In the genomic region with DNA sequence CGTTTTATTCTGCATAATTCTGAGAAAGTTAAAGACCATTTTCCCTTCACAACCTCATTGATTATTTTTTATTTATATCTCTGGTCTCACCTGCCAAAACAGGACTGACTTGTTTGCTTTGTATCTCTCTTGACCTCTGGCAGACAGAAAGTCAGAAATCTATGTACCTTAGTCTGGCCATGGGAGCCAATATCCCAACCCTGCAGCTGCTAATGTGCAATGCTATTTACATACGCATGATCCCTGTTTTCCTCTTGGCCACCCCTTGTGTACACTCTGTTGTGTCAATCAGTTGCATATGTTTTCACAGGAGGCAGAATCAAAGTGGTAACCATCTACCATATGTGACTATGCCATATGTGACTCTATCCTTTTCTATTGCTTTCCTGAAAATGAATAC, we compare ENCODE assay signal across 22 cellular contexts.
DNase-seq lines count a peak whose midpoint lies in the region; ATAC-seq and TF ChIP-seq lines count a peak whose summit lies in the region.
"Had no signal": no experiment of that assay in that cellular context is flagged by ENCODE, and none has a peak within 500 bp of the region (broad histone marks: within the 10 kb centered on the region; RNA-seq: fewer than 3 reads in every experiment).

No MANE protein-coding gene starts in this region.

- no peak for TF ChIP-seq RAD21 in HCT116 (IDR thresholded peaks at IDR 0.05; ENCODE audit: low read depth)

- CTCF ChIA-PET in HCT116 (lab: Charles Lee): no interaction called here

- intact Hi-C loops in HCT116 (cut with micrococcal nuclease): no loop called here

- H3K79me2 ChIP-seq in HCT116 (ENCODE audit: insufficient read depth, low read length): no peaks in the 10 kb centered on the region

- H4K20me1 ChIP-seq in HCT116 (ENCODE audit: insufficient read depth): no peaks in the 10 kb centered on the region

- POLR2A ChIA-PET in HCT116 (lab: Charles Lee): no interaction called here

- 0 out of 2 replicates have a peak overlapping the region, but pooled peaks have one; percentile 48 for H3K4me2 ChIP-seq in HCT116 (ENCODE audit: low read length)

- ATAC-seq in HCT116: no peak
- peak; percentile 95 for ATAC-seq in left lobe of liver
- ATAC-seq in omental fat pad (ENCODE audit: low FRiP score): no peak
- no peak for ATAC-seq in HG03045 (IDR thresholded peaks at IDR 0.05; ENCODE audit: unreplicated experiment)
- ATAC-seq: activated CD8-positive, alpha-beta memory T cell treated with anti-CD3 and anti-CD28 coated beads, Interleukin-2, amount 10 ng/mL, durations not matched to agents 7 days and 5 days; GM12878; heart left ventricle; left colon; naive thymus-derived CD8-positive, alpha-beta T cell; Right ventricle myocardium inferior had no signal

- no peaks in the 10 kb centered on the region for H3K9me2 ChIP-seq in HCT116 (ENCODE audit: insufficient read depth)

- H3K36me3 Mint-ChIP-seq in endothelial cell (ENCODE audit: low read depth, unreplicated experiment): no peaks in the 10 kb centered on the region
- H3K36me3 Mint-ChIP-seq: activated CD8-positive, alpha-beta memory T cell treated with anti-CD3 and anti-CD28 coated beads, Interleukin-2, amount 10 ng/mL, durations not matched to agents 7 days and 5 days; activated naive CD8-positive, alpha-beta T cell treated with anti-CD3 and anti-CD28 coated beads for 36 hours; naive thymus-derived CD8-positive, alpha-beta T cell had no signal

- no peak for TF ChIP-seq CTCF in HCT116 (IDR thresholded peaks at IDR 0.05 in 2 of 3, conservative IDR thresholded peaks at IDR 0.05 in 1 of 3; ENCODE audit: borderline replicate concordance in 1 of 3, insufficient read depth in 1 of 3, low read depth in 2 of 3, low read length in 2 of 3)
- no peak for TF ChIP-seq CTCF in omental fat pad (IDR thresholded peaks at IDR 0.05)
- TF ChIP-seq CTCF in endothelial cell (IDR thresholded peaks at IDR 0.05; ENCODE audit: unreplicated experiment): no peak

- no peaks in the 10 kb centered on the region for H3K27me3 Mint-ChIP-seq in endothelial cell (ENCODE audit: unreplicated experiment)
- H3K27me3 Mint-ChIP-seq: activated CD4-positive, alpha-beta T cell treated with anti-CD3 and anti-CD28 coated beads, Interleukin-2, amount 10 ng/mL, durations not matched to agents 24 days and 14 days; activated CD8-positive, alpha-beta memory T cell treated with anti-CD3 and anti-CD28 coated beads, Interleukin-2, amount 10 ng/mL, durations not matched to agents 7 days and 5 days; activated naive CD8-positive, alpha-beta T cell treated with anti-CD3 and anti-CD28 coated beads for 36 hours; CD4-positive, alpha-beta T cell; stimulated activated naive CD8-positive, alpha-beta T cell treated with anti-CD3 and anti-CD28 coated beads, Interleukin-15, Interleukin-2, amounts not matched to agents 100 ng/mL and 50 ng/mL, for 24 hours had no signal

- RAD21 ChIA-PET in HCT116 (lab: Charles Lee; ENCODE audit: low non-redundant PET in 1 of 2, low total read pairs in 2 of 2, uncharacterized antibody in 2 of 2, unreplicated experiment in 2 of 2): no interaction called here

- no peaks in the 10 kb centered on the region for H3K27me3 ChIP-seq in HCT116 (ENCODE audit: insufficient read depth, low read length)
- H3K27me3 ChIP-seq: dorsolateral prefrontal cortex, heart left ventricle, right atrium auricular region, tibial artery had no signal

- no peak overlapping the region for H3K9ac ChIP-seq in HCT116 (ENCODE audit: low read length)

- H3K4me3 ChIP-seq in HCT116 (replicated peaks in 1 of 2; ENCODE audit: low read depth in 1 of 2, low read length in 2 of 2): no peak overlapping the region
- H3K4me3 ChIP-seq: dorsolateral prefrontal cortex, GM12878, heart left ventricle, right atrium auricular region, tibial artery had no signal

- no peak overlapping the region for H3K27ac ChIP-seq in HCT116 (ENCODE audit: low read depth, low read length)
- H3K27ac ChIP-seq: dorsolateral prefrontal cortex, heart left ventricle, right atrium auricular region, tibial artery had no signal

- DNase-seq in HCT116 (ENCODE audit: low read depth, low spot score) (no peak), NCI-H1694 (lab: John Stamatoyannopoulos, UW) (peak; percentile 10), NCI-H526 treated with DMSO at 0.1 percent for 48 hours (lab: John Stamatoyannopoulos, UW) (peak; percentile 63), left lobe of liver (ENCODE audit: low spot score) (peak; percentile 45), omental fat pad (ENCODE audit: low spot score) (no peak), endothelial cell (ENCODE audit: low spot score) (no peak)
- DNase-seq: activated CD4-positive, alpha-beta T cell treated with anti-CD3 and anti-CD28 coated beads, Interleukin-2, amount 10 ng/mL, durations not matched to agents 24 days and 14 days; activated CD8-positive, alpha-beta memory T cell treated with anti-CD3 and anti-CD28 coated beads, Interleukin-2, amount 10 ng/mL, durations not matched to agents 7 days and 5 days; activated naive CD8-positive, alpha-beta T cell treated with anti-CD3 and anti-CD28 coated beads for 36 hours; CD4-positive, alpha-beta T cell; DND-41; dorsolateral prefrontal cortex; heart left ventricle; left colon; naive thymus-derived CD8-positive, alpha-beta T cell; stimulated activated CD4-positive, alpha-beta T cell treated with anti-CD3 and anti-CD28 coated beads, Interleukin-4, amount 100 ng/mL, for 4 hours; tibial artery had no signal

- no peak overlapping the region for H2AFZ ChIP-seq in HCT116 (ENCODE audit: low read depth, low read length, poor library complexity, severe bottlenecking)

- H3K9me3 Mint-ChIP-seq in endothelial cell (ENCODE audit: unreplicated experiment): no peaks in the 10 kb centered on the region

- no TSS peak for BruUV-seq in HCT116 (replicated peaks; lab: Mats Ljungman, UMichigan)

- H3K27ac Mint-ChIP-seq in endothelial cell (ENCODE audit: unreplicated experiment): no peak overlapping the region
- H3K27ac Mint-ChIP-seq: activated CD4-positive, alpha-beta T cell treated with anti-CD3 and anti-CD28 coated beads, Interleukin-2, amount 10 ng/mL, durations not matched to agents 24 days and 14 days; activated CD8-positive, alpha-beta memory T cell treated with anti-CD3 and anti-CD28 coated beads, Interleukin-2, amount 10 ng/mL, durations not matched to agents 7 days and 5 days; activated naive CD8-positive, alpha-beta T cell treated with anti-CD3 and anti-CD28 coated beads for 36 hours; CD4-positive, alpha-beta T cell; naive thymus-derived CD8-positive, alpha-beta T cell; stimulated activated naive CD8-positive, alpha-beta T cell treated with anti-CD3 and anti-CD28 coated beads, Interleukin-15, Interleukin-2, amounts not matched to agents 100 ng/mL and 50 ng/mL, for 24 hours had no signal

- no peak overlapping the region for H3K4me3 Mint-ChIP-seq in endothelial cell (ENCODE audit: unreplicated experiment)
- H3K4me3 Mint-ChIP-seq: activated CD4-positive, alpha-beta T cell treated with anti-CD3 and anti-CD28 coated beads, Interleukin-2, amount 10 ng/mL, durations not matched to agents 24 days and 14 days; activated CD8-positive, alpha-beta memory T cell treated with anti-CD3 and anti-CD28 coated beads, Interleukin-2, amount 10 ng/mL, durations not matched to agents 7 days and 5 days; activated naive CD8-positive, alpha-beta T cell treated with anti-CD3 and anti-CD28 coated beads for 36 hours; CD4-positive, alpha-beta T cell; naive thymus-derived CD8-positive, alpha-beta T cell; stimulated activated naive CD8-positive, alpha-beta T cell treated with anti-CD3 and anti-CD28 coated beads, Interleukin-15, Interleukin-2, amounts not matched to agents 100 ng/mL and 50 ng/mL, for 24 hours had no signal

- H3K4me1 ChIP-seq in HCT116 (ENCODE audit: control insufficient read depth in 1 of 2, insufficient read depth in 2 of 2, low read length in 2 of 2): peaks cover 2 to 19% of the 10 kb centered on the region in 2 experiments; a peak in 3 of 4 replicates
- H3K4me1 ChIP-seq: heart left ventricle, right atrium auricular region, tibial artery had no signal

- no peaks in the 10 kb centered on the region for H3K36me3 ChIP-seq in HCT116 (ENCODE audit: control insufficient read depth in 1 of 2, insufficient read depth in 2 of 2, low read length in 2 of 2)
- H3K36me3 ChIP-seq: heart left ventricle, right atrium auricular region, tibial artery had no signal

- H3K9me3 ChIP-seq in HCT116 (ENCODE audit: control insufficient read depth in 1 of 2, insufficient read depth in 1 of 2, low read depth in 1 of 2, low read length in 2 of 2): no peaks in the 10 kb centered on the region
- H3K9me3 ChIP-seq: right atrium auricular region, tibial artery had no signal

- no peak for TF ChIP-seq POLR2A in HCT116 (IDR thresholded peaks at IDR 0.05; ENCODE audit: borderline replicate concordance, extremely low read depth, insufficient read depth, insufficient read length)

- H3K4me1 Mint-ChIP-seq in endothelial cell (ENCODE audit: unreplicated experiment): no peaks in the 10 kb centered on the region
- H3K4me1 Mint-ChIP-seq: activated CD4-positive, alpha-beta T cell treated with anti-CD3 and anti-CD28 coated beads, Interleukin-2, amount 10 ng/mL, durations not matched to agents 24 days and 14 days; activated CD8-positive, alpha-beta memory T cell treated with anti-CD3 and anti-CD28 coated beads, Interleukin-2, amount 10 ng/mL, durations not matched to agents 7 days and 5 days; activated naive CD8-positive, alpha-beta T cell treated with anti-CD3 and anti-CD28 coated beads for 36 hours; naive thymus-derived CD8-positive, alpha-beta T cell had no signal

TF ChIP-seq in HCT116, 20 proteins besides CTCF, POLR2A, EP300 and RAD21 (continues in another document):
- no peak for TF ChIP-seq ZFX (IDR thresholded peaks at IDR 0.05)
- TF ChIP-seq, protein P1, sequence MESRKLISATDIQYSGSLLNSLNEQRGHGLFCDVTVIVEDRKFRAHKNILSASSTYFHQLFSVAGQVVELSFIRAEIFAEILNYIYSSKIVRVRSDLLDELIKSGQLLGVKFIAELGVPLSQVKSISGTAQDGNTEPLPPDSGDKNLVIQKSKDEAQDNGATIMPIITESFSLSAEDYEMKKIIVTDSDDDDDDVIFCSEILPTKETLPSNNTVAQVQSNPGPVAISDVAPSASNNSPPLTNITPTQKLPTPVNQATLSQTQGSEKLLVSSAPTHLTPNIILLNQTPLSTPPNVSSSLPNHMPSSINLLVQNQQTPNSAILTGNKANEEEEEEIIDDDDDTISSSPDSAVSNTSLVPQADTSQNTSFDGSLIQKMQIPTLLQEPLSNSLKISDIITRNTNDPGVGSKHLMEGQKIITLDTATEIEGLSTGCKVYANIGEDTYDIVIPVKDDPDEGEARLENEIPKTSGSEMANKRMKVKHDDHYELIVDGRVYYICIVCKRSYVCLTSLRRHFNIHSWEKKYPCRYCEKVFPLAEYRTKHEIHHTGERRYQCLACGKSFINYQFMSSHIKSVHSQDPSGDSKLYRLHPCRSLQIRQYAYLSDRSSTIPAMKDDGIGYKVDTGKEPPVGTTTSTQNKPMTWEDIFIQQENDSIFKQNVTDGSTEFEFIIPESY (IDR thresholded peaks at IDR 0.05; ENCODE audit: extremely low read depth, insufficient replicate concordance, low read length): no peak
- no peak for TF ChIP-seq YY1 (IDR thresholded peaks at IDR 0.05; ENCODE audit: extremely low read depth, insufficient replicate concordance, low read depth, low read length)
- no peak for TF ChIP-seq TCF7L2 (IDR thresholded peaks at IDR 0.05; ENCODE audit: borderline replicate concordance, extremely low read depth, insufficient read depth, insufficient read length)
- no peak for TF ChIP-seq CBX3 (IDR thresholded peaks at IDR 0.05; ENCODE audit: low read depth)

Comparison
In these comparisons a context has a peak if more than half of its experiments do, and no peak if none do; other contexts are left out.
1. DNase-seq: peak in NCI-H1694 (single experiment), NCI-H526 treated with DMSO at 0.1 percent for 48 hours (single experiment) and left lobe of liver (single experiment); none in HCT116 (single experiment), omental fat pad (single experiment) and endothelial cell (single experiment).